In the genomic region with DNA sequence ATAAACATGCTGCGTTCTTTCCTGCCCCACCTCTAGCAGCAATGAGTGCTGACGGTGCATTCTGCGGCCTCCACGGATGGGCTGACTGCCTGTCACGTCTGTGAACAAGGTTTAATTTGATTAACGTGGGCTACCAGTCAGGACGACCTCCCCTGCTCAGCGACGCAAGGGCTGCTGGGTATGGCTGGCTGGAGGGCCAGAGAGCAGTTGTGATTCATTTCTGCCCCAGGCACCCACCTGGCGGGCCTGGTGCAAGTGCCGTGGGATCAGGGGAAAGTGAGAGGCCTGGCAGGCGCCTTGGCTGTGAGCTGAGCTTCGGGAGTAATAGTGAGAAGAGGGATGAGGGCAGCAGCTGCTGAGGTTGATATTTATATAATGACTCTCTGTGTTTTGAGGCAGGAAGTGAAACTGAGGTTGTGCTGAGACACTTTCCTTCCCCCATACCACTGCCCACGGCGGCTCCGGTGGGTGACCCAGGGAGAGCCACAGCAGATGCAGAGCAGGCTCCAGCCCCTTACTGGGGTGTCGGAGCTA, we compare ENCODE assay signal across 8 cellular contexts.
DNase-seq lines count a peak whose midpoint lies in the region; ATAC-seq and TF ChIP-seq lines count a peak whose summit lies in the region.

No MANE protein-coding gene starts in this region.

- dilution Hi-C loops in mammary epithelial cell (cut with HindIII; ENCODE audit: low sequenced_read_pairs): no loop called here

- H3K9me3 ChIP-seq in Peyer's patch (no peaks in the 10 kb centered on the region), HAP-1 (no peaks in the 10 kb centered on the region), GM23248 (ENCODE audit: low read depth) (no peaks in the 10 kb centered on the region), mammary epithelial cell (replicated peaks; ENCODE audit: insufficient read depth, low read length) (no peaks in the 10 kb centered on the region)

- no TSS peak for BruUV-seq in mammary epithelial cell (replicated peaks; lab: Mats Ljungman, UMichigan)

- peaks cover 3% of the 10 kb centered on the region; the same call in 1 of the 2 replicates for H3K9me2 ChIP-seq in GM23248 (ENCODE audit: insufficient read depth)

- 82 to 88% methylated on average over 16 to 17 of the region's 17 CpGs for WGBS in GM23248 (ENCODE audit: low coverage in 1 of 2, low lambda C conversion rate in 2 of 2, missing lambda C conversion rate in 2 of 2), 2 experiments
- WGBS in mammary epithelial cell (ENCODE audit: low coverage, missing lambda C conversion rate): 82% methylated on average over 9 of the region's 17 CpGs

- CTCF ChIA-PET in mammary epithelial cell (lab: Charles Lee; ENCODE audit: low non-redundant PET): no interaction called here

- in situ Hi-C loops in HAP-1 (cut with MboI; ENCODE audit: low sequenced_read_pairs): no loop called here
- in situ Hi-C loops in GM23248 (cut with MboI): no loop called here
- in situ Hi-C loops in mammary epithelial cell (cut with MboI; ENCODE audit: low sequenced_read_pairs in 2 of 2): no loop called here

- H3F3A ChIP-seq in GM23248 (ENCODE audit: insufficient read depth): no peaks in the 10 kb centered on the region

- TF ChIP-seq POLR2A in Peyer's patch (IDR thresholded peaks at IDR 0.05): no peak

- H3K79me2 ChIP-seq in GM23248 (ENCODE audit: insufficient read depth) (no peaks in the 10 kb centered on the region), mammary epithelial cell (ENCODE audit: insufficient read depth, low read length) (no peaks in the 10 kb centered on the region)

- H3K4me2 ChIP-seq in GM23248 (ENCODE audit: unreplicated experiment) (no peak overlapping the region), mammary epithelial cell (ENCODE audit: insufficient read depth, low read depth, low read length) (no peak overlapping the region)

- H3K4me3 ChIP-seq in Peyer's patch: peak overlapping the region in 1 of 4 donors; percentile 16
- H3K4me3 ChIP-seq in HAP-1: no peak overlapping the region
- H3K4me3 ChIP-seq in GM23248: no peak overlapping the region
- H3K4me3 ChIP-seq in mammary epithelial cell (replicated peaks in 1 of 3; ENCODE audit: insufficient read depth in 1 of 3, low read depth in 2 of 3, low read length in 3 of 3): no peak overlapping the region

- H3K36me3 ChIP-seq in Peyer's patch: no peaks in the 10 kb centered on the region
- H3K36me3 ChIP-seq in HAP-1 (replicated peaks): no peaks in the 10 kb centered on the region
- no peaks in the 10 kb centered on the region for H3K36me3 ChIP-seq in GM23248 (ENCODE audit: low read depth)
- no peaks in the 10 kb centered on the region for H3K36me3 ChIP-seq in mammary epithelial cell (ENCODE audit: insufficient read depth, low read length)

- H4K20me1 ChIP-seq in GM23248 (ENCODE audit: insufficient read depth) (no peaks in the 10 kb centered on the region), mammary epithelial cell (ENCODE audit: insufficient read depth, low read length) (no peaks in the 10 kb centered on the region)

- intact Hi-C loops in mammary epithelial cell (cut with micrococcal nuclease): no loop called here

- no peak overlapping the region for H3K9ac ChIP-seq in GM23248
- no peak overlapping the region for H3K9ac ChIP-seq in mammary epithelial cell (ENCODE audit: insufficient read depth, low read length)

- H2AFZ ChIP-seq in GM23248: no peak overlapping the region
- no peak overlapping the region for H2AFZ ChIP-seq in mammary epithelial cell (ENCODE audit: low read depth, low read length)

- no peaks in the 10 kb centered on the region for H3K4me1 ChIP-seq in Peyer's patch
- H3K4me1 ChIP-seq in HAP-1: no peaks in the 10 kb centered on the region
- no peaks in the 10 kb centered on the region for H3K4me1 ChIP-seq in GM23248 (ENCODE audit: insufficient read depth)
- no peaks in the 10 kb centered on the region for H3K4me1 ChIP-seq in mammary epithelial cell (ENCODE audit: insufficient read depth, low read length)

- H3K27ac ChIP-seq in Peyer's patch (peak overlapping the region in 3 of 4 donors; percentile 23 to 68 (median 52)), GM23248 (no peak overlapping the region), mammary epithelial cell (ENCODE audit: insufficient read depth, low read depth, low read length) (no peak overlapping the region)

- peak; percentile 97 for ATAC-seq in HG02852 (IDR thresholded peaks at IDR 0.05; ENCODE audit: unreplicated experiment)

- no peak for TF ChIP-seq CTCF in Peyer's patch (IDR thresholded peaks at IDR 0.05)
- no peak for TF ChIP-seq CTCF in mammary epithelial cell (conservative IDR thresholded peaks at IDR 0.05 in 1 of 2, IDR thresholded peaks at IDR 0.05 in 1 of 2; ENCODE audit: extremely low read depth in 1 of 2, insufficient read depth in 1 of 2, low read depth in 1 of 2, low read length in 2 of 2)

- H3K27me3 ChIP-seq in Peyer's patch: no peaks in the 10 kb centered on the region
- H3K27me3 ChIP-seq in HAP-1 (ENCODE audit: low read depth): no peaks in the 10 kb centered on the region
- no peaks in the 10 kb centered on the region for H3K27me3 ChIP-seq in GM23248 (replicated peaks; ENCODE audit: insufficient read depth)
- H3K27me3 ChIP-seq in mammary epithelial cell (ENCODE audit: insufficient read depth, low read length): no peaks in the 10 kb centered on the region

- DNase-seq in SIG-M5 treated with dmso at 0.1 percent for 504 hours (lab: John Stamatoyannopoulos, UW; ENCODE audit: unreplicated experiment) (peak; percentile 67), SIG-M5 (lab: John Stamatoyannopoulos, UW) (no peak), Peyer's patch (peak in 2 of 3 donors; percentile 76 to 77), left kidney (ENCODE audit: low read depth, low spot score) (peak; percentile 42), HAP-1 (ENCODE audit: low spot score in 2 of 2) (no peak), GM23248 (no peak), mammary epithelial cell (no peak)

Comparison
In these comparisons a context has a peak if more than half of its experiments do, and no peak if none do; other contexts are left out.
1. DNase-seq: peak in SIG-M5 treated with dmso at 0.1 percent for 504 hours (single experiment), Peyer's patch (2 of 3) and left kidney (single experiment); none in SIG-M5 (single experiment), HAP-1 (0 of 2), GM23248 (single experiment) and mammary epithelial cell (single experiment).
2. H3K27ac ChIP-seq: peak in Peyer's patch (3 of 4); none in GM23248 (single experiment) and mammary epithelial cell (single experiment).